15 cellular contexts compared by ENCODE assay signal in the genomic region with DNA sequence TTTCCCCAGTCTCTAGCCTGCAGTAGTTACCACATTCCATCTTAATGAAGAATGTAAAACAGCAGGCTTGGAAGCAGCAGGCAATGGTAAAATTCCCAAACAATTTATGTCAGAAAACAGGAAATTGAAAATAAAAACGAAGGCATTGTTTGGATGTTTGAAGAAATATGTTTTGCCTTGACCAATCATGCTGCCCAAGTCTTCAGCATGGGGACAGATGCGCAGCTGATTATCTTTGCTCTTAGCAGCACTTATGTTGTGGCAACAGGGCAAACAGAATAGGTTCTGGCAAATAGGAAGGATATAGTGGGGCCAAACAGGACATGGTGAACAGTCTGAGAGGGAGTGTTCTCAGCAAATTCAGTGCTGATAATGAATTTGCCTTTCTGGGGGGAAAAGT.
DNase-seq lines count a peak whose midpoint lies in the region; ATAC-seq and TF ChIP-seq lines count a peak whose summit lies in the region.
"Had no signal": no experiment of that assay in that cellular context is flagged by ENCODE, and none has a peak within 500 bp of the region (broad histone marks: within the 10 kb centered on the region; RNA-seq: fewer than 3 reads in every experiment).

No MANE protein-coding gene starts in this region.

- no peak for ATAC-seq in GM23338
- ATAC-seq in SK-N-SH treated with all-trans-retinoic acid at 6 μM for 48 hours, result peak; percentile 83
- no peak for ATAC-seq in T-helper 17 cell
- ATAC-seq in GM21786 (IDR thresholded peaks at IDR 0.05; ENCODE audit: unreplicated experiment), result no peak

- H3K4me2 ChIP-seq in GM23338, result no peak overlapping the region

- H3K27me3 ChIP-seq in GM23338 (ENCODE audit: insufficient read depth), result no peaks in the 10 kb centered on the region

- H3K27ac ChIP-seq in GM23338 (ENCODE audit: low read depth), result no peak overlapping the region
- H3K27ac ChIP-seq: HL-60 had no signal

- no peaks in the 10 kb centered on the region for H3K27me3 Mint-ChIP-seq in GM23338 (ENCODE audit: insufficient read depth, low read depth, poor library complexity)
- no peaks in the 10 kb centered on the region for H3K27me3 Mint-ChIP-seq in osteocyte (ENCODE audit: unreplicated experiment)
- no peaks in the 10 kb centered on the region for H3K27me3 Mint-ChIP-seq in T-helper 17 cell

- no peaks in the 10 kb centered on the region for H3K9me3 ChIP-seq in T-helper 17 cell (ENCODE audit: control insufficient read depth, low read length, poor library complexity, severe bottlenecking)

- no peak overlapping the region for H3K4me3 Mint-ChIP-seq in GM23338
- H3K4me3 Mint-ChIP-seq in osteocyte (ENCODE audit: unreplicated experiment), result no peak overlapping the region
- no peak overlapping the region for H3K4me3 Mint-ChIP-seq in T-helper 17 cell

- H3K27ac Mint-ChIP-seq in GM23338, result peak overlapping the region; percentile 54; the same call in 1 of the 2 replicates
- H3K27ac Mint-ChIP-seq in osteocyte (ENCODE audit: unreplicated experiment), result peak overlapping the region; percentile 73
- no peak overlapping the region for H3K27ac Mint-ChIP-seq in T-helper 17 cell

- DNase-seq in GM23338 (ENCODE audit: low spot score) (no peak), foreskin melanocyte (peak; percentile 32), osteocyte (ENCODE audit: extremely low spot score, unreplicated experiment) (no peak), T-helper 9 cell (no peak), T-helper 17 cell (no peak)
- DNase-seq: activated CD4-positive, alpha-beta T cell treated with anti-CD3 and anti-CD28 coated beads for 1 hour; activated effector memory CD4-positive, alpha-beta T cell treated with Interleukin-2 at 50 U/mL for 16 hours; caudate nucleus; kidney glomerular epithelial cell; NK-92 treated with Interleukin-12 subunit alpha and Interleukin-12 subunit beta, amount 100 ng/mL, for 24 hours; posterior cingulate gyrus; stimulated activated CD4-positive, alpha-beta T cell treated with anti-CD3 and anti-CD28 coated beads, Interleukin-4, amount 100 ng/mL, for 24 hours had no signal

- no peaks in the 10 kb centered on the region for H3K36me3 Mint-ChIP-seq in GM23338 (ENCODE audit: low read depth)
- H3K36me3 Mint-ChIP-seq in osteocyte (ENCODE audit: unreplicated experiment), result peaks cover 24% of the 10 kb centered on the region
- peaks cover 2% of the 10 kb centered on the region for H3K36me3 Mint-ChIP-seq in T-helper 17 cell (ENCODE audit: low read depth)

- H3K9me3 Mint-ChIP-seq in GM23338, result no peaks in the 10 kb centered on the region
- no peaks in the 10 kb centered on the region for H3K9me3 Mint-ChIP-seq in osteocyte (ENCODE audit: unreplicated experiment)

- TF ChIP-seq CTCF in GM23338 (conservative IDR thresholded peaks at IDR 0.05; ENCODE audit: low read depth in 2 of 2) (no peak), osteocyte (IDR thresholded peaks at IDR 0.05) (no peak)

- peaks cover 12% of the 10 kb centered on the region for H3K4me1 ChIP-seq in GM23338 (ENCODE audit: insufficient read depth)

- H3F3A ChIP-seq in GM23338 (replicated peaks; ENCODE audit: low read depth), result no peaks in the 10 kb centered on the region

- no peaks in the 10 kb centered on the region for H3K36me3 ChIP-seq in GM23338 (ENCODE audit: insufficient read depth)

- H3K9me2 ChIP-seq in GM23338 (ENCODE audit: insufficient read depth), result no peaks in the 10 kb centered on the region

- H3K4me1 Mint-ChIP-seq in GM23338, result peaks cover 12% of the 10 kb centered on the region; the same call in 2 of the 3 replicates
- H3K4me1 Mint-ChIP-seq in osteocyte (ENCODE audit: unreplicated experiment), result peaks cover 29% of the 10 kb centered on the region
- no peaks in the 10 kb centered on the region for H3K4me1 Mint-ChIP-seq in T-helper 17 cell

- H4K20me1 ChIP-seq in GM23338 (replicated peaks; ENCODE audit: insufficient read depth), result no peaks in the 10 kb centered on the region

- no peaks in the 10 kb centered on the region for H3K79me2 ChIP-seq in GM23338 (replicated peaks; ENCODE audit: insufficient read depth)

- no peak overlapping the region for H2AFZ ChIP-seq in GM23338

- no peak overlapping the region for H3K4me3 ChIP-seq in GM23338

TF ChIP-seq in GM23338, 12 proteins besides CTCF, POLR2A, EP300 and RAD21:
- no peak for TF ChIP-seq STAT1 (IDR thresholded peaks at IDR 0.05; ENCODE audit: unreplicated experiment)

TF ChIP-seq in SK-N-SH treated with all-trans-retinoic acid at 6 μM for 48 hours, 23 proteins besides CTCF, POLR2A, EP300 and RAD21:
- TF ChIP-seq CSDC2 (CRISPR knock-in tag; IDR thresholded peaks at IDR 0.05), result no peak
